ENCODE assay signal across 1 cellular context in genomic region chr11:47268448-47269001, GRCh38.
A peak's percentile ranks its signal among the peaks of the same experiment; 100 is the strongest.
TF ChIP-seq lines count a peak whose summit lies in the region.

No MANE protein-coding gene starts in this region.

TF ChIP-seq in K562, 482 proteins besides CTCF, POLR2A, EP300 and RAD21 (continued from another document):
- TF ChIP-seq KLF16 (IDR thresholded peaks at IDR 0.05) (0 out of 2 replicates have a peak, but pooled peaks have one; percentile 6), PTRF (tag; IDR thresholded peaks at IDR 0.05) (0 out of 2 replicates have a peak, but pooled peaks have one; percentile 45), ZNF586 (CRISPR knock-in tag; conservative IDR thresholded peaks at IDR 0.05) (no peak), BACH1 (tag; IDR thresholded peaks at IDR 0.05) (0 out of 2 replicates have a peak, but pooled peaks have one; percentile 64), ZBTB9 (CRISPR knock-in tag; IDR thresholded peaks at IDR 0.05) (peak; percentile 54; the same call in 1 of the 2 replicates), ZNF639 (CRISPR knock-in tag; conservative IDR thresholded peaks at IDR 0.05 in 1 of 2, IDR thresholded peaks at IDR 0.05 in 1 of 2) (peak in 1 of 2 experiments; percentile 19; a peak in 1 of 4 replicates), ELF4 (CRISPR knock-in tag; IDR thresholded peaks at IDR 0.05) (0 out of 2 replicates have a peak, but pooled peaks have one; percentile 62), DMBX1 (CRISPR knock-in tag; IDR thresholded peaks at IDR 0.05; ENCODE audit: borderline replicate concordance) (peak; percentile 13; the same call in 1 of the 2 replicates), SPI1 (IDR thresholded peaks at IDR 0.05; ENCODE audit: borderline replicate concordance, low read depth, low read length) (no peak), POLR2H (tag; IDR thresholded peaks at IDR 0.05; ENCODE audit: low read depth) (0 out of 2 replicates have a peak, but pooled peaks have one; percentile 9), PREB (CRISPR knock-in tag; IDR thresholded peaks at IDR 0.05) (peak; percentile 41; the same call in 1 of the 2 replicates), LCOR (CRISPR knock-in tag; IDR thresholded peaks at IDR 0.05) (0 out of 2 replicates have a peak, but pooled peaks have one; percentile 11), EHMT2 (IDR thresholded peaks at IDR 0.05) (no peak), PHF20 (IDR thresholded peaks at IDR 0.05; ENCODE audit: partially characterized antibody) (peak; percentile 11), SMAD3 (CRISPR knock-in tag; conservative IDR thresholded peaks at IDR 0.05) (0 out of 2 replicates have a peak, but pooled peaks have one; percentile 54), KDM4B (IDR thresholded peaks at IDR 0.05; ENCODE audit: borderline replicate concordance in 2 of 2, low read depth in 1 of 2) (0 out of 4 replicates have a peak, but pooled peaks of 1 of the 2 experiments have one; percentile 28), ZNF589 (CRISPR knock-in tag; IDR thresholded peaks at IDR 0.05; ENCODE audit: low read depth) (0 out of 2 replicates have a peak, but pooled peaks have one; percentile 10), PHF8 (IDR thresholded peaks at IDR 0.05; ENCODE audit: borderline replicate concordance, low read length) (peak; percentile 55; the same call in 1 of the 2 replicates), SRSF7 (optimal IDR thresholded peaks at IDR 0.05; ENCODE audit: low read depth, low read length) (no peak), SMARCA5 (IDR thresholded peaks at IDR 0.05) (0 out of 2 replicates have a peak, but pooled peaks have one; percentile 53), BRD4 (IDR thresholded peaks at IDR 0.05) (peak; percentile 53; the same call in 1 of the 2 replicates), NFRKB (IDR thresholded peaks at IDR 0.05; ENCODE audit: low read depth) (peak; percentile 58; the same call in 1 of the 2 replicates), ZBTB11 (CRISPR knock-in tag; IDR thresholded peaks at IDR 0.05) (no peak), SLC30A9 (CRISPR knock-in tag; IDR thresholded peaks at IDR 0.05) (no peak), ATF7 (IDR thresholded peaks at IDR 0.05) (no peak)
- TF ChIP-seq, protein P1, sequence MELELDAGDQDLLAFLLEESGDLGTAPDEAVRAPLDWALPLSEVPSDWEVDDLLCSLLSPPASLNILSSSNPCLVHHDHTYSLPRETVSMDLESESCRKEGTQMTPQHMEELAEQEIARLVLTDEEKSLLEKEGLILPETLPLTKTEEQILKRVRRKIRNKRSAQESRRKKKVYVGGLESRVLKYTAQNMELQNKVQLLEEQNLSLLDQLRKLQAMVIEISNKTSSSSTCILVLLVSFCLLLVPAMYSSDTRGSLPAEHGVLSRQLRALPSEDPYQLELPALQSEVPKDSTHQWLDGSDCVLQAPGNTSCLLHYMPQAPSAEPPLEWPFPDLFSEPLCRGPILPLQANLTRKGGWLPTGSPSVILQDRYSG (tag; conservative IDR thresholded peaks at IDR 0.05; ENCODE audit: low read depth): peak; percentile 79; the same call in 1 of the 2 replicates
- TF ChIP-seq, protein P2, sequence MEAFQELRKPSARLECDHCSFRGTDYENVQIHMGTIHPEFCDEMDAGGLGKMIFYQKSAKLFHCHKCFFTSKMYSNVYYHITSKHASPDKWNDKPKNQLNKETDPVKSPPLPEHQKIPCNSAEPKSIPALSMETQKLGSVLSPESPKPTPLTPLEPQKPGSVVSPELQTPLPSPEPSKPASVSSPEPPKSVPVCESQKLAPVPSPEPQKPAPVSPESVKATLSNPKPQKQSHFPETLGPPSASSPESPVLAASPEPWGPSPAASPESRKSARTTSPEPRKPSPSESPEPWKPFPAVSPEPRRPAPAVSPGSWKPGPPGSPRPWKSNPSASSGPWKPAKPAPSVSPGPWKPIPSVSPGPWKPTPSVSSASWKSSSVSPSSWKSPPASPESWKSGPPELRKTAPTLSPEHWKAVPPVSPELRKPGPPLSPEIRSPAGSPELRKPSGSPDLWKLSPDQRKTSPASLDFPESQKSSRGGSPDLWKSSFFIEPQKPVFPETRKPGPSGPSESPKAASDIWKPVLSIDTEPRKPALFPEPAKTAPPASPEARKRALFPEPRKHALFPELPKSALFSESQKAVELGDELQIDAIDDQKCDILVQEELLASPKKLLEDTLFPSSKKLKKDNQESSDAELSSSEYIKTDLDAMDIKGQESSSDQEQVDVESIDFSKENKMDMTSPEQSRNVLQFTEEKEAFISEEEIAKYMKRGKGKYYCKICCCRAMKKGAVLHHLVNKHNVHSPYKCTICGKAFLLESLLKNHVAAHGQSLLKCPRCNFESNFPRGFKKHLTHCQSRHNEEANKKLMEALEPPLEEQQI (IDR thresholded peaks at IDR 0.05): no peak
- TF ChIP-seq, protein P3, sequence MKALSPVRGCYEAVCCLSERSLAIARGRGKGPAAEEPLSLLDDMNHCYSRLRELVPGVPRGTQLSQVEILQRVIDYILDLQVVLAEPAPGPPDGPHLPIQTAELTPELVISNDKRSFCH (CRISPR knock-in tag; IDR thresholded peaks at IDR 0.05): no peak
- TF ChIP-seq, protein P3 (tag; IDR thresholded peaks at IDR 0.05): peak; percentile 67; the same call in 1 of the 2 replicates
- TF ChIP-seq, protein P4, sequence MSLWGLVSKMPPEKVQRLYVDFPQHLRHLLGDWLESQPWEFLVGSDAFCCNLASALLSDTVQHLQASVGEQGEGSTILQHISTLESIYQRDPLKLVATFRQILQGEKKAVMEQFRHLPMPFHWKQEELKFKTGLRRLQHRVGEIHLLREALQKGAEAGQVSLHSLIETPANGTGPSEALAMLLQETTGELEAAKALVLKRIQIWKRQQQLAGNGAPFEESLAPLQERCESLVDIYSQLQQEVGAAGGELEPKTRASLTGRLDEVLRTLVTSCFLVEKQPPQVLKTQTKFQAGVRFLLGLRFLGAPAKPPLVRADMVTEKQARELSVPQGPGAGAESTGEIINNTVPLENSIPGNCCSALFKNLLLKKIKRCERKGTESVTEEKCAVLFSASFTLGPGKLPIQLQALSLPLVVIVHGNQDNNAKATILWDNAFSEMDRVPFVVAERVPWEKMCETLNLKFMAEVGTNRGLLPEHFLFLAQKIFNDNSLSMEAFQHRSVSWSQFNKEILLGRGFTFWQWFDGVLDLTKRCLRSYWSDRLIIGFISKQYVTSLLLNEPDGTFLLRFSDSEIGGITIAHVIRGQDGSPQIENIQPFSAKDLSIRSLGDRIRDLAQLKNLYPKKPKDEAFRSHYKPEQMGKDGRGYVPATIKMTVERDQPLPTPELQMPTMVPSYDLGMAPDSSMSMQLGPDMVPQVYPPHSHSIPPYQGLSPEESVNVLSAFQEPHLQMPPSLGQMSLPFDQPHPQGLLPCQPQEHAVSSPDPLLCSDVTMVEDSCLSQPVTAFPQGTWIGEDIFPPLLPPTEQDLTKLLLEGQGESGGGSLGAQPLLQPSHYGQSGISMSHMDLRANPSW (CRISPR knock-in tag; IDR thresholded peaks at IDR 0.05): 0 out of 2 replicates have a peak, but pooled peaks have one; percentile 14
